19 cellular contexts compared by ENCODE assay signal in the genomic region with DNA sequence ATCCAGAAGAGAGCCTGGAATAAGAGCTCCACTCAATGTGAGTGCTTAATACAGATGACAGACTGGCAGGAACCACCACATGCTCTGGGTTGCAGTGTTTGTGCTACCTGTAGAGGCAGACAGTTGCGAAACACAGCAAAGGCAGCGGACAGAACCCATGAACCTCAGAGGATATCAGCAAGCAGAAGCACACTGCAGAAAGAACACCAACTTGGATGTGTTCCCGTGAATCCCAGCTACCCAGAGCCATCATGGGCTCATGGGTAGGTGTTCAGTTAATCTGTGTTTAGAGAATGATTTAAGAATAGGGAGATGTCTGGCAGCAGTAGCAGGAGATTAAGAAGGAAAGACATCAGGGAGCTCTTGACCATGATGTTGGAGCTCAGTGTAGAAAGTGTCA.
DNase-seq lines count a peak whose midpoint lies in the region; ATAC-seq and TF ChIP-seq lines count a peak whose summit lies in the region.
"Had no signal": no experiment of that assay in that cellular context is flagged by ENCODE, and none has a peak within 500 bp of the region (broad histone marks: within the 10 kb centered on the region; RNA-seq: fewer than 3 reads in every experiment).

No MANE protein-coding gene starts in this region.

- H3K36me3 ChIP-seq in left lung = no peaks in the 10 kb centered on the region
- no peaks in the 10 kb centered on the region for H3K36me3 ChIP-seq in lower lobe of right lung
- no peaks in the 10 kb centered on the region for H3K36me3 ChIP-seq in BE2C
- H3K36me3 ChIP-seq: BLaER1 treated with 17β-estradiol and CSF1 and Interleukin-3, amounts not matched to agents 10 nM and 100 nM had no signal

- H3K9me3 ChIP-seq in left lung (no peaks in the 10 kb centered on the region), lower lobe of right lung (no peaks in the 10 kb centered on the region), BE2C (no peaks in the 10 kb centered on the region)
- H3K9me3 ChIP-seq: BLaER1 treated with 17β-estradiol and CSF1 and Interleukin-3, amounts not matched to agents 10 nM and 100 nM had no signal

- H3K27ac ChIP-seq in left lung (no peak overlapping the region), lower lobe of right lung (no peak overlapping the region)
- H3K27ac ChIP-seq: 22Rv1; BLaER1 treated with 17β-estradiol and CSF1 and Interleukin-3, amounts not matched to agents 10 nM and 100 nM; GM23248 had no signal

- H3K4me3 ChIP-seq in left lung (no peak overlapping the region), lower lobe of right lung (no peak overlapping the region), BE2C (ENCODE audit: low read depth, low read length) (no peak overlapping the region)
- H3K4me3 ChIP-seq: BLaER1 treated with 17β-estradiol and CSF1 and Interleukin-3, amounts not matched to agents 10 nM and 100 nM; GM23248 had no signal

- intact Hi-C loops in left lung (cut with DNase I) = no loop called here
- intact Hi-C loops in lower lobe of right lung (cut with DNase I) = no loop called here

- peak; percentile 74 for ATAC-seq in left lung
- peak; percentile 37 to 45 for ATAC-seq in lower lobe of right lung
- ATAC-seq in HG03280 (IDR thresholded peaks at IDR 0.05; ENCODE audit: unreplicated experiment) = no peak

- TF ChIP-seq CTCF in left lung (IDR thresholded peaks at IDR 0.05) = no peak
- TF ChIP-seq CTCF in lower lobe of right lung (IDR thresholded peaks at IDR 0.05) = no peak
- TF ChIP-seq CTCF in BE2C (IDR thresholded peaks at IDR 0.05; ENCODE audit: low read depth, low read length) = no peak

- H3K27me3 ChIP-seq in left lung (peaks cover 0 to 4% of the 10 kb centered on the region in 2 donors), lower lobe of right lung (ENCODE audit: low read depth) (no peaks in the 10 kb centered on the region), BE2C (peaks cover 4% of the 10 kb centered on the region; the same call in 1 of the 2 replicates)
- H3K27me3 ChIP-seq: BLaER1 treated with 17β-estradiol and CSF1 and Interleukin-3, amounts not matched to agents 10 nM and 100 nM had no signal

- peak; percentile 13 for DNase-seq in NCI-H2029 (lab: John Stamatoyannopoulos, UW)
- no peak for DNase-seq in NCI-H2029 treated with DMSO at 0.1 percent for 48 hours (lab: John Stamatoyannopoulos, UW)
- no peak for DNase-seq in left lung
- DNase-seq in lower lobe of right lung = no peak
- DNase-seq in BE2C = no peak
- DNase-seq in LoVo (ENCODE audit: low spot score) = no peak
- DNase-seq in activated effector memory CD4-positive, alpha-beta T cell treated with Interleukin-2 at 50 U/mL for 16 hours = no peak
- DNase-seq: Calu3; CD4-positive, alpha-beta memory T cell; COR-L47; DMS53; DMS79 treated with DMSO at 0.1 percent for 48 hours; GF-D8; GM23248; H7; HCEC 1CT had no signal

- no peaks in the 10 kb centered on the region for H3K4me1 ChIP-seq in left lung
- H3K4me1 ChIP-seq in lower lobe of right lung = no peaks in the 10 kb centered on the region
- no peaks in the 10 kb centered on the region for H3K4me1 ChIP-seq in BE2C
- H3K4me1 ChIP-seq: BLaER1 treated with 17β-estradiol and CSF1 and Interleukin-3, amounts not matched to agents 10 nM and 100 nM had no signal
